9 cellular contexts compared by ENCODE assay signal in genomic region chr3:71251156-71251775, GRCh38.
DNase-seq lines count a peak whose midpoint lies in the region; ATAC-seq and TF ChIP-seq lines count a peak whose summit lies in the region.
"Had no signal": no experiment of that assay in that cellular context is flagged by ENCODE, and none has a peak within 500 bp of the region (broad histone marks: within the 10 kb centered on the region; RNA-seq: fewer than 3 reads in every experiment).

No MANE protein-coding gene starts in this region.

- H3K4me3 Mint-ChIP-seq in osteocyte (ENCODE audit: unreplicated experiment) = no peak overlapping the region

- no peaks in the 10 kb centered on the region for H3K36me3 Mint-ChIP-seq in osteocyte (ENCODE audit: unreplicated experiment)

- no peak overlapping the region for H3K4me3 ChIP-seq in choroid plexus epithelial cell (ENCODE audit: low read depth, low read length)
- H3K4me3 ChIP-seq: suprapubic skin had no signal

- DNase-seq in ELR (ENCODE audit: low read depth) (peak; percentile 80), MV-4-11 (lab: John Stamatoyannopoulos, UW) (peak; percentile 44), choroid plexus epithelial cell (ENCODE audit: low read depth) (peak; percentile 91), osteocyte (ENCODE audit: extremely low spot score, unreplicated experiment) (no peak), NCI-H526 (lab: John Stamatoyannopoulos, UW) (no peak), NCI-H510A treated with DMSO at 0.1 percent for 48 hours (lab: John Stamatoyannopoulos, UW) (no peak)
- DNase-seq: NCI-H1092 treated with DMSO at 0.1 percent for 48 hours had no signal

- peak overlapping the region; percentile 71 for H3K27ac Mint-ChIP-seq in osteocyte (ENCODE audit: unreplicated experiment)

- TF ChIP-seq CTCF in choroid plexus epithelial cell (conservative IDR thresholded peaks at IDR 0.05; ENCODE audit: low read depth, low read length) (no peak), osteocyte (IDR thresholded peaks at IDR 0.05) (no peak)

- no peaks in the 10 kb centered on the region for H3K9me3 Mint-ChIP-seq in osteocyte (ENCODE audit: unreplicated experiment)

- no peak for ATAC-seq in HG02642 (IDR thresholded peaks at IDR 0.05; ENCODE audit: poor library complexity, unreplicated experiment)

- no peaks in the 10 kb centered on the region for H3K27me3 Mint-ChIP-seq in osteocyte (ENCODE audit: unreplicated experiment)

- H3K4me1 Mint-ChIP-seq in osteocyte (ENCODE audit: unreplicated experiment) = peaks cover 55% of the 10 kb centered on the region

Comparison
In these comparisons a context has a peak if more than half of its experiments do, and no peak if none do; other contexts are left out.
1. DNase-seq: peak in ELR (single experiment), MV-4-11 (single experiment) and choroid plexus epithelial cell (single experiment); none in osteocyte (single experiment), NCI-H526 (0 of 2) and NCI-H510A treated with DMSO at 0.1 percent for 48 hours (single experiment).